In the genomic region with DNA sequence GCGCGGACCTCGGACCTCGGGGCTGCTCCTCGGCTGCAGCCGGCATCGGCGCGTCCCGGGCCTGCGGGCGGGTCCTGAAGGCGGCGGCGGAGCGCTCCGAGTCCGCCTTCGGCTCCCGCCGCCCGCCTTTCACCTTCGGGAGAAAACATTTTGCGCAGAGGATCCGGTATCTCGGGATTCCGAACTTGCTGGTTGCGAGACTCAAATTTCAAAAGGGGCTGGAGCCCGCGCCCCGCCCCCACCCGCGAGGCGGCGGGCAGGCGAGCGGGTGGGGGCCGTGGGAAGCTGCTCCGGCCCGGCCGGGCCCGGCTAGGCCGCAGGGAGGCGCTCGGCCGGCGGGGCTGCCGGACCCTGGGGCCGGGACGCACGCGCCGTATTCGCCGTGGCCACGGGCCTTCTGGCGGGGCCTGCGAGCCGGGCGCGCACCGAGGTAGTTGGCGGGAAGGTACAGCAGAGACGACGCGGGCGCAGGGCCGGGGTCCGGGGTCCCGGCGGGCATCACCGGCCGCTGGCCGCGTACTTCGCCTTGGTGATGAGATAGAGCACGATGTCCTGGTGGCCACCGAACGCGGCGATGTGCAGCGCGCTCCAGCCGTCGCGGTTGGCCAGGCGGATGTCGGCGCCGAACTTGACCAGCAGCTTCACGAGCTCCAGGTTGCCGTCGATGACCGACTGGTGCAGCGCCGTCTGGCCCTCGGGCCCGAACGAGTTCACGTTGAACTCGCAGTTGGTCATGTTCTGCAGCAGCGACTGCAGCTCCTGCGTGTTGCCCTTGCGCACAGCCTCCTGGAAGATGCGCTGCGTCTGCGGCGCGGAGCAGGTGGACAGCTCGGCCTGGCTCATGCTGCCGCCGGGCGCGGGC, we compare ENCODE assay signal across 1 cellular context.
TF ChIP-seq lines count a peak whose summit lies in the region.

No MANE protein-coding gene starts in this region.

TF ChIP-seq in HepG2, 621 proteins besides CTCF, POLR2A, EP300 and RAD21 (continued from another document):
- TF ChIP-seq, protein P1, sequence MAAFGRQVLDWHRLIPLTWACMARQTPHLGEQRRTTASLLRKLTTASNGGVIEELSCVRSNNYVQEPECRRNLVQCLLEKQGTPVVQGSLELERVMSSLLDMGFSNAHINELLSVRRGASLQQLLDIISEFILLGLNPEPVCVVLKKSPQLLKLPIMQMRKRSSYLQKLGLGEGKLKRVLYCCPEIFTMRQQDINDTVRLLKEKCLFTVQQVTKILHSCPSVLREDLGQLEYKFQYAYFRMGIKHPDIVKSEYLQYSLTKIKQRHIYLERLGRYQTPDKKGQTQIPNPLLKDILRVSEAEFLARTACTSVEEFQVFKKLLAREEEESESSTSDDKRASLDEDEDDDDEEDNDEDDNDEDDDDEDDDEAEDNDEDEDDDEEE (CRISPR knock-in tag; IDR thresholded peaks at IDR 0.05), result 0 out of 2 replicates have a peak, but pooled peaks have one; percentile 44
- TF ChIP-seq AGO2 (optimal IDR thresholded peaks at IDR 0.05; ENCODE audit: low read depth, low read length) (peak; percentile 36), STAG1 (CRISPR knock-in tag; IDR thresholded peaks at IDR 0.05) (no peak), THAP11 (CRISPR knock-in tag; IDR thresholded peaks at IDR 0.05) (no peak), ZNF777 (CRISPR knock-in tag; IDR thresholded peaks at IDR 0.05) (peak; percentile 98), ZNF263 (CRISPR knock-in tag; IDR thresholded peaks at IDR 0.05) (peak; percentile 20; the same call in 1 of the 2 replicates), NFE2L2 (IDR thresholded peaks at IDR 0.05; ENCODE audit: low read length) (no peak), ZNF616 (CRISPR knock-in tag; IDR thresholded peaks at IDR 0.05; ENCODE audit: low read depth) (0 out of 2 replicates have a peak, but pooled peaks have one; percentile 31), NKX3-1 (CRISPR knock-in tag; IDR thresholded peaks at IDR 0.05) (peak; percentile 43; the same call in 1 of the 2 replicates), SOX13 (IDR thresholded peaks at IDR 0.05) (no peak), SOX13 (CRISPR knock-in tag; conservative IDR thresholded peaks at IDR 0.05 in 1 of 2, IDR thresholded peaks at IDR 0.05 in 1 of 2) (peak in 1 of 2 experiments; percentile 43; a peak in 2 of 4 replicates), ZNF317 (CRISPR knock-in tag; IDR thresholded peaks at IDR 0.05) (no peak), ZBTB38 (CRISPR knock-in tag; IDR thresholded peaks at IDR 0.05) (0 out of 2 replicates have a peak, but pooled peaks have one; percentile 21), GABPB1 (CRISPR knock-in tag; IDR thresholded peaks at IDR 0.05) (peak; percentile 25; the same call in 1 of the 2 replicates), ZNF782 (CRISPR knock-in tag; IDR thresholded peaks at IDR 0.05; ENCODE audit: borderline replicate concordance) (0 out of 2 replicates have a peak, but pooled peaks have one; percentile 34), ZMYM2 (CRISPR knock-in tag; IDR thresholded peaks at IDR 0.05) (no peak), ZFY (CRISPR knock-in tag; IDR thresholded peaks at IDR 0.05) (peak; percentile 71), KDM5A (IDR thresholded peaks at IDR 0.05; ENCODE audit: borderline replicate concordance, low read length) (no peak), ZNF12 (CRISPR knock-in tag; IDR thresholded peaks at IDR 0.05) (0 out of 2 replicates have a peak, but pooled peaks have one; percentile 22), NFKB2 (CRISPR knock-in tag; IDR thresholded peaks at IDR 0.05; ENCODE audit: borderline replicate concordance) (0 out of 2 replicates have a peak, but pooled peaks have one; percentile 52), SP4 (CRISPR knock-in tag; IDR thresholded peaks at IDR 0.05) (0 out of 2 replicates have a peak, but pooled peaks have one; percentile 18), HNRNPLL (IDR thresholded peaks at IDR 0.05; ENCODE audit: low read depth, low read length, poor library complexity, severe bottlenecking) (peak; percentile 63), ZNF563 (CRISPR knock-in tag; IDR thresholded peaks at IDR 0.05) (peak; percentile 64; the same call in 1 of the 2 replicates), PHF8 (CRISPR knock-in tag; IDR thresholded peaks at IDR 0.05) (peak; percentile 36), IKZF4 (CRISPR knock-in tag; IDR thresholded peaks at IDR 0.05; ENCODE audit: borderline replicate concordance, low read depth, not compliant biosample characterization) (peak; percentile 34), KDM2A (CRISPR knock-in tag; IDR thresholded peaks at IDR 0.05; ENCODE audit: borderline replicate concordance, low read depth) (peak; percentile 46; the same call in 1 of the 2 replicates), TBL1XR1 (IDR thresholded peaks at IDR 0.05; ENCODE audit: borderline replicate concordance, low read length, partially characterized antibody) (no peak), ZC3H4 (CRISPR knock-in tag; IDR thresholded peaks at IDR 0.05; ENCODE audit: borderline replicate concordance) (no peak)
- TF ChIP-seq, protein P2, sequence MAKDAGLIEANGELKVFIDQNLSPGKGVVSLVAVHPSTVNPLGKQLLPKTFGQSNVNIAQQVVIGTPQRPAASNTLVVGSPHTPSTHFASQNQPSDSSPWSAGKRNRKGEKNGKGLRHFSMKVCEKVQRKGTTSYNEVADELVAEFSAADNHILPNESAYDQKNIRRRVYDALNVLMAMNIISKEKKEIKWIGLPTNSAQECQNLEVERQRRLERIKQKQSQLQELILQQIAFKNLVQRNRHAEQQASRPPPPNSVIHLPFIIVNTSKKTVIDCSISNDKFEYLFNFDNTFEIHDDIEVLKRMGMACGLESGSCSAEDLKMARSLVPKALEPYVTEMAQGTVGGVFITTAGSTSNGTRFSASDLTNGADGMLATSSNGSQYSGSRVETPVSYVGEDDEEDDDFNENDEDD (CRISPR knock-in tag; IDR thresholded peaks at IDR 0.05; ENCODE audit: borderline replicate concordance), result peak; percentile 69; the same call in 1 of the 2 replicates
- TF ChIP-seq, protein P3, sequence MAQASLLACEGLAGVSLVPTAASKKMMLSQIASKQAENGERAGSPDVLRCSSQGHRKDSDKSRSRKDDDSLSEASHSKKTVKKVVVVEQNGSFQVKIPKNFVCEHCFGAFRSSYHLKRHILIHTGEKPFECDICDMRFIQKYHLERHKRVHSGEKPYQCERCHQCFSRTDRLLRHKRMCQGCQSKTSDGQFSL (CRISPR knock-in tag; IDR thresholded peaks at IDR 0.05), result 0 out of 2 replicates have a peak, but pooled peaks have one; percentile 25
- TF ChIP-seq, protein P4, sequence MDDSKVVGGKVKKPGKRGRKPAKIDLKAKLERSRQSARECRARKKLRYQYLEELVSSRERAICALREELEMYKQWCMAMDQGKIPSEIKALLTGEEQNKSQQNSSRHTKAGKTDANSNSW (CRISPR knock-in tag; IDR thresholded peaks at IDR 0.05; ENCODE audit: borderline replicate concordance), result 0 out of 2 replicates have a peak, but pooled peaks have one; percentile 15
